1 cellular context compared by ENCODE assay signal in the genomic region with DNA sequence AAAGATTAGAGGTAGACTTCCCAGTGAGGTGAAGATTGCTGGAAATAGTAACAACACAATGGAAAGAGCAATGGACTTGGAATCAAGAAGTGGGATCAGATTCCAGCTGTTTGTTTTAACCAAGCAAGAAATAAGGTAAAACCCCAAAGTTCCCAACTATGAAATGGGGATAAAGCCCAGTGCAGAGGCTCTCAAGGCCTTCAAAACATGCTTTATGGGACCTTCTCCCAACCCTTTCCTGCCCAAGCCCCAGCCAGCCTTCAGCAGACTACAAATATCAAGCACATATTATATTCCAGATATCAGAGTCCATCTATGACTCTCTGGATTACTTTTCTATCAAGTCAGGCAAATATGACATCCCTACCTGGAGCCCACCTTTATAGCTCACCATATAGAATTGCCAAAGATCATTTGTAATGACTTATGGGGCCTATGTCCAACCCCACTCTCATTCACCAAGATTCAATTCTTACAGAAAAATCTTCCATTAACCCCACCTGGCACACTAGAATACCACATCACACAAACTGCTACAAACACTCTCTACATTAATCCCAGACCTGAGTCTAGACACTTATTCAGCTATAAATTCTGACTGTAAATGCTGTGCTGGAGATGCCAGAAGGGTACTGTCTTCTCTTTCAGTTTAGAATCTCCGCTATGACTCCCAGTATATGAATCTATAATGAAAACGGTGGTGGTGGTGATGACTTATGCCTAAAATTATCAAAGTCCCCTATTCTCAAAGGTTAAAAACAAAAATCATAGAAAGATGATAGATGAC.
TF ChIP-seq lines count a peak whose summit lies in the region.

No MANE protein-coding gene starts in this region.

TF ChIP-seq in K562, 482 proteins besides CTCF, POLR2A, EP300 and RAD21:
- peak; percentile 56; the same call in 1 of the 2 replicates for TF ChIP-seq SUPT5H (IDR thresholded peaks at IDR 0.05)
- TF ChIP-seq ZNF766 (CRISPR knock-in tag; conservative IDR thresholded peaks at IDR 0.05): no peak
- TF ChIP-seq, protein P1, sequence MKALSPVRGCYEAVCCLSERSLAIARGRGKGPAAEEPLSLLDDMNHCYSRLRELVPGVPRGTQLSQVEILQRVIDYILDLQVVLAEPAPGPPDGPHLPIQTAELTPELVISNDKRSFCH (CRISPR knock-in tag; IDR thresholded peaks at IDR 0.05): no peak
- TF ChIP-seq, protein P1 (tag; IDR thresholded peaks at IDR 0.05): no peak
- peak; percentile 48 for TF ChIP-seq POLR2B (IDR thresholded peaks at IDR 0.05; ENCODE audit: low read depth, partially characterized antibody)
- TF ChIP-seq, protein P2, sequence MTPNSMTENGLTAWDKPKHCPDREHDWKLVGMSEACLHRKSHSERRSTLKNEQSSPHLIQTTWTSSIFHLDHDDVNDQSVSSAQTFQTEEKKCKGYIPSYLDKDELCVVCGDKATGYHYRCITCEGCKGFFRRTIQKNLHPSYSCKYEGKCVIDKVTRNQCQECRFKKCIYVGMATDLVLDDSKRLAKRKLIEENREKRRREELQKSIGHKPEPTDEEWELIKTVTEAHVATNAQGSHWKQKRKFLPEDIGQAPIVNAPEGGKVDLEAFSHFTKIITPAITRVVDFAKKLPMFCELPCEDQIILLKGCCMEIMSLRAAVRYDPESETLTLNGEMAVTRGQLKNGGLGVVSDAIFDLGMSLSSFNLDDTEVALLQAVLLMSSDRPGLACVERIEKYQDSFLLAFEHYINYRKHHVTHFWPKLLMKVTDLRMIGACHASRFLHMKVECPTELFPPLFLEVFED (CRISPR knock-in tag; conservative IDR thresholded peaks at IDR 0.05): no peak
- peak; percentile 42; the same call in 1 of the 2 replicates for TF ChIP-seq POLR2AphosphoS5 (IDR thresholded peaks at IDR 0.05; ENCODE audit: control insufficient read depth, insufficient read depth, low read depth, low read length)
- no peak for TF ChIP-seq ZNF124 (CRISPR knock-in tag; IDR thresholded peaks at IDR 0.05)
- TF ChIP-seq, protein P3, sequence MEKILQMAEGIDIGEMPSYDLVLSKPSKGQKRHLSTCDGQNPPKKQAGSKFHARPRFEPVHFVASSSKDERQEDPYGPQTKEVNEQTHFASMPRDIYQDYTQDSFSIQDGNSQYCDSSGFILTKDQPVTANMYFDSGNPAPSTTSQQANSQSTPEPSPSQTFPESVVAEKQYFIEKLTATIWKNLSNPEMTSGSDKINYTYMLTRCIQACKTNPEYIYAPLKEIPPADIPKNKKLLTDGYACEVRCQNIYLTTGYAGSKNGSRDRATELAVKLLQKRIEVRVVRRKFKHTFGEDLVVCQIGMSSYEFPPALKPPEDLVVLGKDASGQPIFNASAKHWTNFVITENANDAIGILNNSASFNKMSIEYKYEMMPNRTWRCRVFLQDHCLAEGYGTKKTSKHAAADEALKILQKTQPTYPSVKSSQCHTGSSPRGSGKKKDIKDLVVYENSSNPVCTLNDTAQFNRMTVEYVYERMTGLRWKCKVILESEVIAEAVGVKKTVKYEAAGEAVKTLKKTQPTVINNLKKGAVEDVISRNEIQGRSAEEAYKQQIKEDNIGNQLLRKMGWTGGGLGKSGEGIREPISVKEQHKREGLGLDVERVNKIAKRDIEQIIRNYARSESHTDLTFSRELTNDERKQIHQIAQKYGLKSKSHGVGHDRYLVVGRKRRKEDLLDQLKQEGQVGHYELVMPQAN (IDR thresholded peaks at IDR 0.05; ENCODE audit: borderline replicate concordance): no peak
- no peak for TF ChIP-seq MCM7 (IDR thresholded peaks at IDR 0.05)
TF ChIP-seq in K562: peak in this region for 3.
